8 cellular contexts compared by ENCODE assay signal in genomic region chr22:46587492-46588278, GRCh38. TPM values are rescaled to one million over a fixed set of nuclear protein-coding genes. Genes with fewer than 3 reads are reported as not detected.
DNase-seq lines count a peak whose midpoint lies in the region; ATAC-seq and TF ChIP-seq lines count a peak whose summit lies in the region.

No MANE protein-coding gene starts in this region.

- TF ChIP-seq CTCF in natural killer cell (IDR thresholded peaks at IDR 0.05): no peak
- TF ChIP-seq CTCF in uterus (IDR thresholded peaks at IDR 0.05): no peak

- H3K4me1 ChIP-seq in uterus: no peaks in the 10 kb centered on the region

- H3K27ac ChIP-seq in uterus: no peak overlapping the region

- no peaks in the 10 kb centered on the region for H3K36me3 Mint-ChIP-seq in activated naive CD4-positive, alpha-beta T cell treated with anti-CD3 and anti-CD28 coated beads for 36 hours (ENCODE audit: low read depth)
- H3K36me3 Mint-ChIP-seq in activated CD4-positive, alpha-beta memory T cell treated with anti-CD3 and anti-CD28 coated beads, Interleukin-2, amount 10 ng/mL, durations not matched to agents 7 days and 5 days (ENCODE audit: low read depth): no peaks in the 10 kb centered on the region
- no peaks in the 10 kb centered on the region for H3K36me3 Mint-ChIP-seq in natural killer cell

- H3K36me3 ChIP-seq in uterus: no peaks in the 10 kb centered on the region

- no peak for TF ChIP-seq POLR2A in uterus (IDR thresholded peaks at IDR 0.05)

- no peak overlapping the region for H3K27ac Mint-ChIP-seq in activated naive CD4-positive, alpha-beta T cell treated with anti-CD3 and anti-CD28 coated beads for 36 hours
- peak overlapping the region; percentile 87 for H3K27ac Mint-ChIP-seq in activated CD4-positive, alpha-beta memory T cell treated with anti-CD3 and anti-CD28 coated beads, Interleukin-2, amount 10 ng/mL, durations not matched to agents 7 days and 5 days
- peak overlapping the region in 1 of 2 donors; percentile 89 for H3K27ac Mint-ChIP-seq in natural killer cell

- POLR2A ChIA-PET in activated CD4-positive, alpha-beta memory T cell treated with anti-CD3 and anti-CD28 coated beads, Interleukin-2, amount 10 ng/mL, durations not matched to agents 7 days and 5 days (lab: Charles Lee): interaction anchor here (0.6 to 3.9 kb wide), 4 partner anchors 10 to 1415 kb away, joined by 3 to 17 read pairs (median 6); partner anchors contain the start of gene TBC1D22A

- intact Hi-C loops in activated naive CD4-positive, alpha-beta T cell treated with anti-CD3 and anti-CD28 coated beads for 36 hours (cut with micrococcal nuclease): loop anchor here (5.0 kb wide), 1 partner anchor 85 kb away; no protein-coding TSS in a partner anchor
- intact Hi-C loops in natural killer cell (cut with micrococcal nuclease): no loop called here
- intact Hi-C loops in uterus (cut with DNase I; ENCODE audit: low total_unique reads): no loop called here

- no peaks in the 10 kb centered on the region for H3K27me3 Mint-ChIP-seq in activated naive CD4-positive, alpha-beta T cell treated with anti-CD3 and anti-CD28 coated beads for 36 hours (ENCODE audit: low read depth)
- no peaks in the 10 kb centered on the region for H3K27me3 Mint-ChIP-seq in activated CD4-positive, alpha-beta memory T cell treated with anti-CD3 and anti-CD28 coated beads, Interleukin-2, amount 10 ng/mL, durations not matched to agents 7 days and 5 days
- no peaks in the 10 kb centered on the region for H3K27me3 Mint-ChIP-seq in natural killer cell (ENCODE audit: low read depth in 2 of 2)

- H3K27me3 ChIP-seq in uterus: no peaks in the 10 kb centered on the region

- peak; percentile 50 for ATAC-seq in HG03135 (IDR thresholded peaks at IDR 0.05; ENCODE audit: unreplicated experiment)
- peak in 2 of 3 donors; percentile 20 to 58 for ATAC-seq in natural killer cell

- H3K9me3 Mint-ChIP-seq in activated naive CD4-positive, alpha-beta T cell treated with anti-CD3 and anti-CD28 coated beads for 36 hours: no peaks in the 10 kb centered on the region
- H3K9me3 Mint-ChIP-seq in activated CD4-positive, alpha-beta memory T cell treated with anti-CD3 and anti-CD28 coated beads, Interleukin-2, amount 10 ng/mL, durations not matched to agents 7 days and 5 days: no peaks in the 10 kb centered on the region
- H3K9me3 Mint-ChIP-seq in natural killer cell: no peaks in the 10 kb centered on the region

- no peaks in the 10 kb centered on the region for H3K9me3 ChIP-seq in uterus

- CTCF ChIA-PET in activated naive CD4-positive, alpha-beta T cell treated with anti-CD3 and anti-CD28 coated beads for 36 hours (lab: Charles Lee): no interaction called here
- CTCF ChIA-PET in activated CD4-positive, alpha-beta memory T cell treated with anti-CD3 and anti-CD28 coated beads, Interleukin-2, amount 10 ng/mL, durations not matched to agents 7 days and 5 days (lab: Charles Lee): interaction anchor here (1.2 to 1.3 kb wide), 2 partner anchors 16 to 24 kb away, joined by 4 to 6 read pairs; no protein-coding TSS in a partner anchor

- peaks cover 24% of the 10 kb centered on the region for H3K4me1 Mint-ChIP-seq in activated naive CD4-positive, alpha-beta T cell treated with anti-CD3 and anti-CD28 coated beads for 36 hours (ENCODE audit: low read depth)
- H3K4me1 Mint-ChIP-seq in activated CD4-positive, alpha-beta memory T cell treated with anti-CD3 and anti-CD28 coated beads, Interleukin-2, amount 10 ng/mL, durations not matched to agents 7 days and 5 days: peaks cover 59% of the 10 kb centered on the region
- H3K4me1 Mint-ChIP-seq in natural killer cell: peaks cover 27 to 46% of the 10 kb centered on the region in 2 donors

- no peak overlapping the region for H3K4me3 ChIP-seq in uterus

- no peak overlapping the region for H3K4me3 Mint-ChIP-seq in activated naive CD4-positive, alpha-beta T cell treated with anti-CD3 and anti-CD28 coated beads for 36 hours
- peak overlapping the region; percentile 76 for H3K4me3 Mint-ChIP-seq in activated CD4-positive, alpha-beta memory T cell treated with anti-CD3 and anti-CD28 coated beads, Interleukin-2, amount 10 ng/mL, durations not matched to agents 7 days and 5 days
- peak overlapping the region; percentile 47 for H3K4me3 Mint-ChIP-seq in natural killer cell

- DNase-seq in activated naive CD4-positive, alpha-beta T cell treated with anti-CD3 and anti-CD28 coated beads for 36 hours: peak; percentile 55
- no peak for DNase-seq in activated naive CD4-positive, alpha-beta T cell (lab: John Stamatoyannopoulos, UW)
- peak; percentile 60 for DNase-seq in activated CD4-positive, alpha-beta memory T cell treated with anti-CD3 and anti-CD28 coated beads, Interleukin-2, amount 10 ng/mL, durations not matched to agents 7 days and 5 days
- DNase-seq in natural killer cell: no peak
- DNase-seq in HT-29 (ENCODE audit: low spot score): no peak
- no peak for DNase-seq in NCI-H2029 (lab: John Stamatoyannopoulos, UW)
- no peak for DNase-seq in uterus

RNA-seq across cellular contexts. Expression of gene GRAMD4, which starts 32.5 kb away (rescaled TPM):
- total RNA-seq in activated naive CD4-positive, alpha-beta T cell treated with anti-CD3 and anti-CD28 coated beads for 36 hours: 10 to 100 TPM; 34.3 to 35.4 TPM
- 10 to 100 TPM; 52.9 to 54.8 TPM for total RNA-seq in activated CD4-positive, alpha-beta memory T cell treated with anti-CD3 and anti-CD28 coated beads, Interleukin-2, amount 10 ng/mL, durations not matched to agents 7 days and 5 days
- total RNA-seq in natural killer cell (10 to 100 TPM; 30.0 to 78.5 (median 41.6) TPM), uterus (10 to 100 TPM in 3 of 4 donors, 1 to 10 TPM in 1; 5.6 to 37.0 (median 15.2) TPM)
- total RNA-seq in HT-29 (2014; rRNA removed; shearing (Covaris generic)): 22.5 and 26.7 TPM in 2 replicates

RNA-seq across cellular contexts. Expression of gene CELSR1, which starts 50.3 kb away (rescaled TPM):
- under 1 TPM; 0.17 to 0.25 TPM for total RNA-seq in activated naive CD4-positive, alpha-beta T cell treated with anti-CD3 and anti-CD28 coated beads for 36 hours
- under 1 TPM; 0.10 to 0.13 TPM for total RNA-seq in activated CD4-positive, alpha-beta memory T cell treated with anti-CD3 and anti-CD28 coated beads, Interleukin-2, amount 10 ng/mL, durations not matched to agents 7 days and 5 days
- 1 to 10 TPM in 2 of 3 donors, under 1 TPM in 1; 0.89 to 3.9 (median 1.9) TPM for total RNA-seq in natural killer cell
- total RNA-seq in HT-29 (2014; rRNA removed; shearing (Covaris generic)): 6.8 and 12.4 TPM in 2 replicates
- total RNA-seq in uterus: 10 to 100 TPM in 1 of 4 donors, 1 to 10 TPM in 3; 1.5 to 15.8 (median 8.4) TPM

Comparison
In these comparisons a context has a peak if more than half of its experiments do, and no peak if none do; other contexts are left out.
1. DNase-seq: peak in activated naive CD4-positive, alpha-beta T cell treated with anti-CD3 and anti-CD28 coated beads for 36 hours (single experiment) and activated CD4-positive, alpha-beta memory T cell treated with anti-CD3 and anti-CD28 coated beads, Interleukin-2, amount 10 ng/mL, durations not matched to agents 7 days and 5 days (single experiment); none in activated naive CD4-positive, alpha-beta T cell (0 of 4), natural killer cell (single experiment), HT-29 (single experiment), NCI-H2029 (single experiment) and uterus (0 of 2).